Comparison of ENCODE assay signal across 15 cellular contexts in genomic region chr13:32211788-32212187, GRCh38.
A peak's percentile ranks its signal among the peaks of the same experiment; 100 is the strongest.
DNase-seq lines count a peak whose midpoint lies in the region; ATAC-seq and TF ChIP-seq lines count a peak whose summit lies in the region.
"Had no signal": no experiment of that assay in that cellular context is flagged by ENCODE, and none has a peak within 500 bp of the region (broad histone marks: within the 10 kb centered on the region; RNA-seq: fewer than 3 reads in every experiment).

No MANE protein-coding gene starts in this region.

- H3F3A ChIP-seq in neural progenitor cell (ENCODE audit: low read depth), result no peaks in the 10 kb centered on the region

- H3K36me3 ChIP-seq in BLaER1 treated with 17β-estradiol and CSF1 and Interleukin-3, amounts not matched to agents 10 nM and 100 nM, result no peaks in the 10 kb centered on the region; a peak in 1 of 22 replicates
- H3K36me3 ChIP-seq in SJSA1 (no peaks in the 10 kb centered on the region), psoas muscle (ENCODE audit: insufficient read depth in 1 of 2, low read depth in 1 of 2) (peaks cover 5 to 96% of the 10 kb centered on the region in 2 donors), neural progenitor cell (no peaks in the 10 kb centered on the region)

- 46 to 60% (median 49%) methylated on average over 3 of the region's 3 CpGs for WGBS in psoas muscle, 3 donors

- H3K27me3 ChIP-seq in BLaER1 treated with 17β-estradiol and CSF1 and Interleukin-3, amounts not matched to agents 10 nM and 100 nM, result no peaks in the 10 kb centered on the region
- no peaks in the 10 kb centered on the region for H3K27me3 ChIP-seq in SJSA1 (replicated peaks)
- H3K27me3 ChIP-seq in psoas muscle (ENCODE audit: insufficient read depth in 3 of 3, low read length in 2 of 3), result no peaks in the 10 kb centered on the region
- no peaks in the 10 kb centered on the region for H3K27me3 ChIP-seq in neural progenitor cell
- H3K27me3 ChIP-seq: foreskin keratinocyte had no signal

- no peaks in the 10 kb centered on the region for H3K36me3 Mint-ChIP-seq in neural progenitor cell

- peaks cover 0 to 23% (median 16%) of the 10 kb centered on the region in 10 experiments; a peak in 17 of 20 replicates for H3K4me1 ChIP-seq in BLaER1 treated with 17β-estradiol and CSF1 and Interleukin-3, amounts not matched to agents 10 nM and 100 nM
- H3K4me1 ChIP-seq in SJSA1 (replicated peaks) (peaks cover 27% of the 10 kb centered on the region), psoas muscle (no peaks in the 10 kb centered on the region), neural progenitor cell (no peaks in the 10 kb centered on the region)
- H3K4me1 ChIP-seq: foreskin keratinocyte, lower lobe of right lung had no signal

- H3K79me2 ChIP-seq in neural progenitor cell (ENCODE audit: low read depth), result no peaks in the 10 kb centered on the region

- H3K9ac ChIP-seq in BLaER1 treated with 17β-estradiol and CSF1 and Interleukin-3, amounts not matched to agents 10 nM and 100 nM, result no peak overlapping the region
- no peak overlapping the region for H3K9ac ChIP-seq in neural progenitor cell

- H3K27me3 Mint-ChIP-seq in neural progenitor cell (ENCODE audit: insufficient read depth, low read depth), result peaks cover 2% of the 10 kb centered on the region

- H4K20me1 ChIP-seq in BLaER1 treated with 17β-estradiol and CSF1 and Interleukin-3, amounts not matched to agents 10 nM and 100 nM, result no peaks in the 10 kb centered on the region
- H4K20me1 ChIP-seq in neural progenitor cell (ENCODE audit: low read depth), result no peaks in the 10 kb centered on the region

- no peaks in the 10 kb centered on the region for H3K9me3 Mint-ChIP-seq in neural progenitor cell
- H3K9me3 Mint-ChIP-seq: activated T-cell treated with anti-CD3 and anti-CD28 coated beads, Interleukin-2, amount 50 U/mL, for 4 hours had no signal

- intact Hi-C loops in psoas muscle (cut with DNase I), result no loop called here

- peak overlapping the region in 9 of 11 experiments; percentile 7 to 49 (median 40); a peak in 15 of 22 replicates for H3K4me2 ChIP-seq in BLaER1 treated with 17β-estradiol and CSF1 and Interleukin-3, amounts not matched to agents 10 nM and 100 nM
- H3K4me2 ChIP-seq in neural progenitor cell, result no peak overlapping the region

- TF ChIP-seq CTCF in fibroblast of villous mesenchyme (IDR thresholded peaks at IDR 0.05; ENCODE audit: insufficient read depth, low read depth, low read length) (no peak), psoas muscle (IDR thresholded peaks at IDR 0.05) (no peak), neural progenitor cell (IDR thresholded peaks at IDR 0.05) (no peak)

- no peak overlapping the region for H3K27ac Mint-ChIP-seq in neural progenitor cell

- DNase-seq in SJSA1 (ENCODE audit: low read depth in 1 of 2, low spot score in 2 of 2), result peak in 1 of 2 experiments; percentile 72
- peak; percentile 99 for DNase-seq in fibroblast of villous mesenchyme (ENCODE audit: low read depth)
- DNase-seq in psoas muscle, result no peak
- no peak for DNase-seq in stimulated activated naive CD8-positive, alpha-beta T cell treated with anti-CD3 and anti-CD28 coated beads, Interleukin-15, Interleukin-2, amounts not matched to agents 100 U/mL and 50 U/mL, for 24 hours
- DNase-seq in neural progenitor cell (ENCODE audit: low spot score), result no peak
- DNase-seq in foreskin melanocyte, result no peak
- DNase-seq: activated T-cell treated with anti-CD3 and anti-CD28 coated beads, Interleukin-2, amount 50 U/mL, for 4 hours; lower lobe of right lung; NCI-H345; retina; WERI-Rb-1 had no signal

- no peaks in the 10 kb centered on the region for H3K9me3 ChIP-seq in BLaER1 treated with 17β-estradiol and CSF1 and Interleukin-3, amounts not matched to agents 10 nM and 100 nM (replicated peaks in 1 of 11)
- H3K9me3 ChIP-seq in SJSA1 (replicated peaks), result no peaks in the 10 kb centered on the region
- H3K9me3 ChIP-seq in psoas muscle, result no peaks in the 10 kb centered on the region
- no peaks in the 10 kb centered on the region for H3K9me3 ChIP-seq in neural progenitor cell (ENCODE audit: low read depth)
- H3K9me3 ChIP-seq: lower lobe of right lung had no signal

- peaks cover 5% of the 10 kb centered on the region for H3K4me1 Mint-ChIP-seq in neural progenitor cell

- no peak overlapping the region for H3K4me3 Mint-ChIP-seq in neural progenitor cell
- H3K4me3 Mint-ChIP-seq: activated T-cell treated with anti-CD3 and anti-CD28 coated beads, Interleukin-2, amount 50 U/mL, for 4 hours had no signal

- H2AFZ ChIP-seq in neural progenitor cell (replicated peaks), result no peak overlapping the region

- peak; percentile 79 to 89 (median 84) for ATAC-seq in psoas muscle
- ATAC-seq in GM21515 (IDR thresholded peaks at IDR 0.05; ENCODE audit: unreplicated experiment), result no peak
- no peak for ATAC-seq in stimulated activated naive CD8-positive, alpha-beta T cell treated with anti-CD3 and anti-CD28 coated beads, Interleukin-15, Interleukin-2, amounts not matched to agents 100 U/mL and 50 U/mL, for 24 hours
- ATAC-seq: activated T-cell treated with anti-CD3 and anti-CD28 coated beads, Interleukin-2, amount 50 U/mL, for 4 hours; foreskin keratinocyte had no signal

- peak overlapping the region in 2 of 11 experiments; percentile 21 to 23; a peak in 3 of 22 replicates for H3K27ac ChIP-seq in BLaER1 treated with 17β-estradiol and CSF1 and Interleukin-3, amounts not matched to agents 10 nM and 100 nM
- H3K27ac ChIP-seq in SJSA1 (peak overlapping the region; percentile 71), psoas muscle (no peak overlapping the region), neural progenitor cell (no peak overlapping the region)
- H3K27ac ChIP-seq: foreskin keratinocyte, lower lobe of right lung, RWPE1, WERI-Rb-1 had no signal

- no peak overlapping the region for H3K4me3 ChIP-seq in BLaER1 treated with 17β-estradiol and CSF1 and Interleukin-3, amounts not matched to agents 10 nM and 100 nM
- H3K4me3 ChIP-seq in SJSA1 (no peak overlapping the region), fibroblast of villous mesenchyme (ENCODE audit: low read depth, low read length) (peak overlapping the region; percentile 22), psoas muscle (no peak overlapping the region), neural progenitor cell (no peak overlapping the region)
- H3K4me3 ChIP-seq: lower lobe of right lung had no signal

Comparison
In these comparisons a context has a peak if more than half of its experiments do, and no peak if none do; other contexts are left out.
1. ATAC-seq: peak in psoas muscle (4 of 4); none in GM21515 (single experiment) and stimulated activated naive CD8-positive, alpha-beta T cell treated with anti-CD3 and anti-CD28 coated beads, Interleukin-15, Interleukin-2, amounts not matched to agents 100 U/mL and 50 U/mL, for 24 hours (single experiment).